18 cellular contexts compared by ENCODE assay signal in the genomic region with DNA sequence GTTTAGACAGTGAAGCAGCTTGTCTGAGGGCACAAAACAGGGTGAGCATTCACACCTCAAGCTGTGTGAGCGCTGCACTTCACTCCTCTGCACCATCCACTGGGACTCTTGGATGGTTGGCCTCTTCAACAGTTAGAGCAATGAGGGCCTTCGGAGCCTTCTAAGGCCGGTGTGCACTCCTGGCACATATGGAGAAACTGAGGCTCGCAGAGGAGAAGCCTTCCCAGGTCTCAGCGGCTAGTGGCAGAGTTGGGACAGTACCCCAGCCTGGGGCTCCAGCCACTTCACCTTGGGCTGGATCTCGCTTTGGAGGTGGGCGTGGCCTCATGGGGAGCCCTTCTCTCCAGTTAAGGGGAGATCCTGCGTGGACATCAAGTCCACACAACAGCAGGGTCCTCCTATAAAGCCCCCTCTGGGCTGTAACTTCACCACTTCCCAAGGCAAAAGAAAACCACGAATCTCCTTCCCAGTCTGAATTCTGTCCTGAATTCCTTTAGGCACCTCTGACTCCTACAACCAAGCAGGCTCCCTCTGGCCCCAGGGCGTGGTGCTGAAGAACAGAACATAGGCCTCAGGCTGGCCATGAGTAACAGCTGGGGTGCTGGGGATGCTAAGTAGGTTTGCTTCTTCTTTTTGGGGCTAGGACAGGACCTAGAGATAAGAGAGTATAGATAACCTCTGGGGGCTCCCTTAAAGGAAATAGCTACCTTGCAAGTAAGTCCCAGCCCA. TPM values are rescaled to one million over a fixed set of nuclear protein-coding genes. Genes with fewer than 3 reads are reported as not detected.
A peak's percentile ranks its signal among the peaks of the same experiment; 100 is the strongest.
DNase-seq lines count a peak whose midpoint lies in the region; ATAC-seq, FAIRE-seq and TF ChIP-seq lines count a peak whose summit lies in the region.
"Had no signal": no experiment of that assay in that cellular context is flagged by ENCODE, and none has a peak within 500 bp of the region (broad histone marks: within the 10 kb centered on the region; RNA-seq: fewer than 3 reads in every experiment).

No MANE protein-coding gene starts in this region.

- H3K27ac Mint-ChIP-seq in endothelial cell (ENCODE audit: unreplicated experiment) = no peak overlapping the region
- no peak overlapping the region for H3K27ac Mint-ChIP-seq in stimulated activated effector memory CD8-positive, alpha-beta T cell treated with anti-CD3 and anti-CD28 coated beads, Interleukin-12 subunit alpha, Interleukin-12 subunit beta, amount 100 ng/mL, for 72 hours
- H3K27ac Mint-ChIP-seq: activated T-cell treated with anti-CD3 and anti-CD28 coated beads, Interleukin-2, amount 50 U/mL, for 72 hours; CD14-positive monocyte; stimulated activated naive CD8-positive, alpha-beta T cell treated with anti-CD3 and anti-CD28 coated beads, Interleukin-15, Interleukin-2, amounts not matched to agents 100 ng/mL and 50 ng/mL, for 24 hours; T-helper 1 cell treated with Interleukin-12 subunit alpha and Interleukin-12 subunit beta and Interleukin-4 antibody, amounts not matched to agents 30 μg/mL and 1 μg/mL, for 36 hours had no signal

- peak; percentile 64 for DNase-seq in H54 (ENCODE audit: insufficient read length, low spot score)
- peak; percentile 10 for DNase-seq in OCI-M1 (lab: John Stamatoyannopoulos, UW)
- DNase-seq in endothelial cell (ENCODE audit: low spot score) = peak; percentile 2
- peak; percentile 50 for DNase-seq in sigmoid colon
- DNase-seq in GM19238 (ENCODE audit: insufficient read length, low spot score) = no peak
- DNase-seq in stimulated activated effector memory CD8-positive, alpha-beta T cell treated with anti-CD3 and anti-CD28 coated beads, Interleukin-12 subunit alpha, Interleukin-12 subunit beta, amount 100 ng/mL, for 72 hours (ENCODE audit: low spot score in 2 of 2) = no peak
- DNase-seq: activated T-cell treated with anti-CD3 and anti-CD28 coated beads, Interleukin-2, amount 50 U/mL, for 72 hours; amniotic stem cell; NCI-H187 treated with DMSO at 0.1 percent for 48 hours; NCI-H526 treated with DMSO at 0.1 percent for 48 hours had no signal

- H3K9me3 ChIP-seq in sigmoid colon = no peaks in the 10 kb centered on the region
- H3K9me3 ChIP-seq: mucosa of descending colon, pancreas had no signal

- peaks cover 20% of the 10 kb centered on the region for H3K4me1 Mint-ChIP-seq in endothelial cell (ENCODE audit: unreplicated experiment)
- peaks cover 1% of the 10 kb centered on the region for H3K4me1 Mint-ChIP-seq in stimulated activated effector memory CD8-positive, alpha-beta T cell treated with anti-CD3 and anti-CD28 coated beads, Interleukin-12 subunit alpha, Interleukin-12 subunit beta, amount 100 ng/mL, for 72 hours

- peaks cover 0 to 12% (median 0%) of the 10 kb centered on the region in 4 donors for H3K4me1 ChIP-seq in sigmoid colon
- H3K4me1 ChIP-seq: pancreas had no signal

- H3K4me3 ChIP-seq in sigmoid colon = no peak overlapping the region
- H3K4me3 ChIP-seq: mucosa of descending colon, pancreas had no signal

- no peak overlapping the region for H3K27ac ChIP-seq in sigmoid colon
- H3K27ac ChIP-seq: epithelial cell of prostate, pancreas had no signal

- peaks cover 12% of the 10 kb centered on the region for H3K27me3 Mint-ChIP-seq in endothelial cell (ENCODE audit: unreplicated experiment)
- H3K27me3 Mint-ChIP-seq: stimulated activated naive CD8-positive, alpha-beta T cell treated with anti-CD3 and anti-CD28 coated beads, Interleukin-15, Interleukin-2, amounts not matched to agents 100 ng/mL and 50 ng/mL, for 24 hours had no signal

- no peak for ATAC-seq in HG02852 (IDR thresholded peaks at IDR 0.05; ENCODE audit: unreplicated experiment)
- ATAC-seq in stimulated activated effector memory CD8-positive, alpha-beta T cell treated with anti-CD3 and anti-CD28 coated beads, Interleukin-12 subunit alpha, Interleukin-12 subunit beta, amount 100 ng/mL, for 72 hours = no peak
- ATAC-seq: activated T-cell treated with anti-CD3 and anti-CD28 coated beads, Interleukin-2, amount 50 U/mL, for 72 hours; mucosa of descending colon; pancreas had no signal

- H3K4me3 Mint-ChIP-seq in endothelial cell (ENCODE audit: unreplicated experiment) = no peak overlapping the region
- no peak overlapping the region for H3K4me3 Mint-ChIP-seq in stimulated activated effector memory CD8-positive, alpha-beta T cell treated with anti-CD3 and anti-CD28 coated beads, Interleukin-12 subunit alpha, Interleukin-12 subunit beta, amount 100 ng/mL, for 72 hours
- H3K4me3 Mint-ChIP-seq: activated T-cell treated with anti-CD3 and anti-CD28 coated beads, Interleukin-2, amount 50 U/mL, for 72 hours; CD14-positive monocyte; stimulated activated naive CD8-positive, alpha-beta T cell treated with anti-CD3 and anti-CD28 coated beads, Interleukin-15, Interleukin-2, amounts not matched to agents 100 ng/mL and 50 ng/mL, for 24 hours; T-helper 1 cell treated with Interleukin-12 subunit alpha and Interleukin-12 subunit beta and Interleukin-4 antibody, amounts not matched to agents 30 μg/mL and 1 μg/mL, for 36 hours had no signal

- no peaks in the 10 kb centered on the region for H3K27me3 ChIP-seq in sigmoid colon
- H3K27me3 ChIP-seq: pancreas had no signal

- no peaks in the 10 kb centered on the region for H3K9me3 Mint-ChIP-seq in endothelial cell (ENCODE audit: unreplicated experiment)
- no peaks in the 10 kb centered on the region for H3K9me3 Mint-ChIP-seq in stimulated activated effector memory CD8-positive, alpha-beta T cell treated with anti-CD3 and anti-CD28 coated beads, Interleukin-12 subunit alpha, Interleukin-12 subunit beta, amount 100 ng/mL, for 72 hours
- H3K9me3 Mint-ChIP-seq: activated T-cell treated with anti-CD3 and anti-CD28 coated beads, Interleukin-2, amount 50 U/mL, for 72 hours; CD14-positive monocyte; stimulated activated naive CD8-positive, alpha-beta T cell treated with anti-CD3 and anti-CD28 coated beads, Interleukin-15, Interleukin-2, amounts not matched to agents 100 ng/mL and 50 ng/mL, for 24 hours; T-helper 1 cell treated with Interleukin-12 subunit alpha and Interleukin-12 subunit beta and Interleukin-4 antibody, amounts not matched to agents 30 μg/mL and 1 μg/mL, for 36 hours had no signal

- TF ChIP-seq EP300 in sigmoid colon (IDR thresholded peaks at IDR 0.05) = no peak

- FAIRE-seq in H54 (lab: Jason Lieb, UNC) = no peak
- FAIRE-seq: pancreas, RCC 7860 had no signal

- peaks cover 5% of the 10 kb centered on the region for H3K36me3 Mint-ChIP-seq in endothelial cell (ENCODE audit: low read depth, unreplicated experiment)
- H3K36me3 Mint-ChIP-seq in stimulated activated effector memory CD8-positive, alpha-beta T cell treated with anti-CD3 and anti-CD28 coated beads, Interleukin-12 subunit alpha, Interleukin-12 subunit beta, amount 100 ng/mL, for 72 hours = no peaks in the 10 kb centered on the region
- H3K36me3 Mint-ChIP-seq: CD14-positive monocyte had no signal

- TF ChIP-seq CTCF in endothelial cell (IDR thresholded peaks at IDR 0.05; ENCODE audit: unreplicated experiment) = no peak
- TF ChIP-seq CTCF in sigmoid colon (IDR thresholded peaks at IDR 0.05) = no peak

- intact Hi-C loops in sigmoid colon (cut with DNase I) = no loop called here

- peaks cover 8 to 67% (median 23%) of the 10 kb centered on the region in 4 donors for H3K36me3 ChIP-seq in sigmoid colon
- H3K36me3 ChIP-seq: pancreas had no signal

- WGBS in sigmoid colon, 2 donors = 90 to 91% methylated on average over 10 of the region's 10 CpGs

- TF ChIP-seq POLR2A in H54 (IDR thresholded peaks at IDR 0.05; ENCODE audit: low read depth, low read length) = no peak
- TF ChIP-seq POLR2A in sigmoid colon (IDR thresholded peaks at IDR 0.05) = no peak

RNA-seq across cellular contexts. Expression of a gene that starts 30.5 kb away (rescaled TPM):
- total RNA-seq in endothelial cell (ENCODE audit: unreplicated experiment) = 2.7 TPM
- 10 to 100 TPM; 21.9 to 44.4 (median 36.0) TPM for total RNA-seq in sigmoid colon
- polyA plus RNA-seq in sigmoid colon = 10 to 100 TPM; 10.8 to 26.1 (median 16.3) TPM

RNA-seq across cellular contexts. Expression of a gene that starts 38.8 kb away (rescaled TPM):
- total RNA-seq in endothelial cell (ENCODE audit: unreplicated experiment) = 23.7 TPM
- 100 to 1,000 TPM in 1 of 4 donors, 10 to 100 TPM in 3; 54.9 to 104 (median 69.4) TPM for total RNA-seq in sigmoid colon
- polyA plus RNA-seq in sigmoid colon = 10 to 100 TPM in 1 of 3 donors, 1 to 10 TPM in 2; 3.9 to 26.7 (median 6.0) TPM

RNA-seq across cellular contexts. Expression of a gene that starts 49.7 kb away (rescaled TPM):
- total RNA-seq in endothelial cell (ENCODE audit: unreplicated experiment) = 0.59 TPM
- total RNA-seq in sigmoid colon = 1 to 10 TPM in 1 of 4 donors, under 1 TPM in 1, not detected in 2; 0.71 to 1.4 TPM
- 100 to 1,000 TPM; 325 to 455 (median 330) TPM for polyA plus RNA-seq in sigmoid colon
- total RNA-seq: activated T-cell treated with anti-CD3 and anti-CD28 coated beads, Interleukin-2, amount 50 U/mL, for 72 hours had no signal
- polyA plus RNA-seq: CD14-positive monocyte had no signal

Comparison
In these comparisons a context has a peak if more than half of its experiments do, and no peak if none do; other contexts are left out.
1. DNase-seq: peak in H54 (single experiment), OCI-M1 (single experiment), endothelial cell (single experiment) and sigmoid colon (single experiment); none in GM19238 (single experiment) and stimulated activated effector memory CD8-positive, alpha-beta T cell treated with anti-CD3 and anti-CD28 coated beads, Interleukin-12 subunit alpha, Interleukin-12 subunit beta, amount 100 ng/mL, for 72 hours (0 of 2).